Comparison of ENCODE assay signal across 1 cellular context in the genomic region with DNA sequence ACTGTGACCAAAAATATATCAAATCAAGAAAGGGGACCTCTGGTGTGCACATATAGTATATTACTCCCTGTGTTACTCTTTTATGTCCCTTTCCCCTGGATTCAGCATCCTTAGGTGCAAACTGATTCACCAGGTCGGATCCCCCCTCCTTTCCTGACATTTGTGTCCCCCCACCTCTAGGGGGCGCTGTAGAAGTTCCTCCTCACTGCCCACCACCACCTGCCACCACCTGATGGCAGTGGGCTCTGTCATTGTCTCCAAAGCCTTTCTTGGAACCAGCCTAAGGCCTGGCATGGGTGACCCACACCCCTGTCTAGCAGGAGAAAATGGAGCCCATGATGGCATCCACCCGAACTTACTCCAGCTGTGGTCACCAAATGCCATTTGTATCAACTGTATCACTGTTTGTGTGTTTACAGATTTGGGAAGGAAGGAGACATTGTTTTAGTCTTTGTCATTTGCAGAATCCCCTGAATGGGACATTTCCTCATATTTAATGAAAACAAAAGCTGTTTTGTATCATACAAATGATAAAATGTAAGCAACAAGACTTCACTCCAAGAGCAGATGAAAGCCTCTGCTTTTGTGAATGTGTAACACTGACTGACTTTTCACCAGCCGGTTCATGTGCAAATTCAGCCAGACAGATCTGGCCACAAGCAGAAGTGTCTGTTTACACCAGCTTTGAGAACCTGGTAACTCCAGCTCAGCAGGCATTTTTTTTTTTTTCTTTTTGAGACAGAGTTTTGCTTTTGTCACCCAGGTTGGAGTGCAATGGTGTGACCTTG.
TF ChIP-seq lines count a peak whose summit lies in the region.

No MANE protein-coding gene starts in this region.

TF ChIP-seq in IMR-90, 13 proteins besides CTCF, POLR2A, EP300 and RAD21 (continued from another document):
- TF ChIP-seq USF2 (IDR thresholded peaks at IDR 0.05; ENCODE audit: low read depth, low read length): no peak
- no peak for TF ChIP-seq MAFK (IDR thresholded peaks at IDR 0.05; ENCODE audit: low read depth, low read length)
- TF ChIP-seq MAZ (IDR thresholded peaks at IDR 0.05; ENCODE audit: borderline replicate concordance, low read depth, low read length): no peak
- TF ChIP-seq CEBPB (IDR thresholded peaks at IDR 0.05; ENCODE audit: low read depth, low read length): no peak
